In the genomic region with DNA sequence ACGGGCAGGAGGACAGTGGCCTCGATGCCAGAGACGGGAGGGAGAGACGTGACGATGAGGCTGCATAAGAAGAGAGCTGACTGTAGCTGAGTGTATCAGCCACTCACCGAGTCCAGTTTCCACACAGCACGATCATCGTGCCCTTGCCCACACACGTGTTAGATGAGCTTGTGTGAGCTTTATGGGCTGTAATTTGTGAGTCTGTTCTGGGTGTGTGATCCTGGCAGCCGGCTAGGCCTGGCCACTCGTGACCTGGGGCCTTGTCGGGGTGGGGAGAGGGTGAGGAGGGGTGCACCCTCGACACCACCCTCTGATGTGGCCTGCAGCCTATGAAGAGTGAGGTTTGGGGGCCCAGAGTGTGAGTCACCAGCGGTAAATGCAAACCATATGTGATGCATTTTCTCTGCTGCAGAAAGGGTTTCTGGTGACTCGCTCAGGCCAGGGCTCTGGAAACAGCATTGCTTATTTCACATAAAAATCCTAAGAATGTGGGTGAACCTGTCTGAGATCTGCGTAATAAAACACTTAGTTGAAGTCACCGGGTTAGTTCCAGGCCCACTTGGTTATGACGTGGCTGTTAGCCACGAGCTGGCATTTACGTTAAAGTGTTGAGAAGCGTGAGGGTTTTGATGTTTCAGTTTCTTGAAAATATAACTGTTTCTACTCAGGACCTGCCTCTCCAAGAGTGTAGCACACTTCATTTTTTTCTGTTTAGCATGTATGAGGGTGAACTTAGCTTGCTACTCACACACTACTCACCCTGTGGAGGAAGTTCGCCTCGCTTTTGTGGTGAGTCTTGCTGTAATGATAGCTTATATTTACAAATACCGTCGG, we compare ENCODE assay signal across 8 cellular contexts. TPM values are rescaled to one million over a fixed set of nuclear protein-coding genes. Genes with fewer than 3 reads are reported as not detected.
A peak's percentile ranks its signal among the peaks of the same experiment; 100 is the strongest.
DNase-seq lines count a peak whose midpoint lies in the region; ATAC-seq and TF ChIP-seq lines count a peak whose summit lies in the region.

No MANE protein-coding gene starts in this region.

- POLR2A ChIA-PET in naive thymus-derived CD8-positive, alpha-beta T cell (lab: Charles Lee) = interaction anchor here (1.4 kb wide), 1 partner anchor 32 kb away, joined by 8 read pairs; no protein-coding TSS in a partner anchor

- H3K4me3 ChIP-seq in tibial nerve (peak overlapping the region in 1 of 4 donors; percentile 96), WERI-Rb-1 (ENCODE audit: low read depth, low read length) (no peak overlapping the region)

- no peak for TF ChIP-seq CTCF in tibial nerve (IDR thresholded peaks at IDR 0.05)
- TF ChIP-seq CTCF in WERI-Rb-1 (IDR thresholded peaks at IDR 0.05; ENCODE audit: low read depth, low read length) = no peak

- H3K9me3 ChIP-seq in tibial nerve (no peaks in the 10 kb centered on the region), WERI-Rb-1 (ENCODE audit: severe bottlenecking) (peaks cover 4% of the 10 kb centered on the region)

- H3K4me1 Mint-ChIP-seq in naive thymus-derived CD8-positive, alpha-beta T cell = peaks cover 5 to 52% (median 26%) of the 10 kb centered on the region in 4 donors

- peak overlapping the region; percentile 31 to 94 (median 79) for H3K27ac Mint-ChIP-seq in naive thymus-derived CD8-positive, alpha-beta T cell

- WGBS in tibial nerve, 2 donors = 23 to 24% methylated on average over 24 to 25 of the region's 25 CpGs

- TF ChIP-seq EP300 in tibial nerve (IDR thresholded peaks at IDR 0.05) = peak in 1 of 2 donors; percentile 70

- peaks cover 0 to 6% (median 0%) of the 10 kb centered on the region in 5 donors for H3K27me3 Mint-ChIP-seq in naive thymus-derived CD8-positive, alpha-beta T cell

- peaks cover 0 to 78% (median 67%) of the 10 kb centered on the region in 4 donors for H3K4me1 ChIP-seq in tibial nerve

- no peaks in the 10 kb centered on the region for H3K9me3 Mint-ChIP-seq in naive thymus-derived CD8-positive, alpha-beta T cell

- ATAC-seq in naive thymus-derived CD8-positive, alpha-beta T cell = peak; percentile 46 to 67
- ATAC-seq in GM19023 (IDR thresholded peaks at IDR 0.05; ENCODE audit: unreplicated experiment) = no peak

- peak overlapping the region; percentile 26 to 87 (median 62) for H3K4me3 Mint-ChIP-seq in naive thymus-derived CD8-positive, alpha-beta T cell

- DNase-seq in HPDE6-E6E7 (ENCODE audit: extremely low spot score) = peak; percentile 56
- DNase-seq in activated CD4-positive, alpha-beta T cell treated with anti-CD3 and anti-CD28 coated beads for 4 hours = peak; percentile 39 to 41
- DNase-seq in effector CD4-positive, alpha-beta T cell = peak; percentile 47
- peak in 7 of 10 donors; percentile 36 to 65 (median 47) for DNase-seq in naive thymus-derived CD8-positive, alpha-beta T cell
- DNase-seq in tibial nerve (ENCODE audit: low spot score in 2 of 2) = no peak
- no peak for DNase-seq in activated CD4-positive, CD25-positive, alpha-beta regulatory T cell (lab: John Stamatoyannopoulos, UW)
- no peak for DNase-seq in WERI-Rb-1

- H3K27ac ChIP-seq in tibial nerve = peak overlapping the region; percentile 44 to 97 (median 95)
- no peak overlapping the region for H3K27ac ChIP-seq in WERI-Rb-1

- H3K27me3 ChIP-seq in tibial nerve (no peaks in the 10 kb centered on the region), WERI-Rb-1 (ENCODE audit: insufficient read depth, low read depth, severe bottlenecking) (peaks cover 23% of the 10 kb centered on the region)

- no peaks in the 10 kb centered on the region for H3K36me3 Mint-ChIP-seq in naive thymus-derived CD8-positive, alpha-beta T cell

- TF ChIP-seq POLR2A in tibial nerve (IDR thresholded peaks at IDR 0.05) = no peak

- peaks cover 0 to 42% (median 0%) of the 10 kb centered on the region in 3 donors for H3K36me3 ChIP-seq in tibial nerve
- H3K36me3 ChIP-seq in WERI-Rb-1 = no peaks in the 10 kb centered on the region

RNA-seq across cellular contexts. Expression of a gene that starts 4.2 kb away (rescaled TPM):
- total RNA-seq in naive thymus-derived CD8-positive, alpha-beta T cell = 1 to 10 TPM; 4.1 to 4.6 TPM
- 1 to 10 TPM in 2 of 3 donors, under 1 TPM in 1; 0.42 to 4.8 (median 1.3) TPM for polyA plus RNA-seq in naive thymus-derived CD8-positive, alpha-beta T cell
- total RNA-seq in tibial nerve = 100 to 1,000 TPM; 112 to 162 (median 147) TPM

Comparison
In these comparisons a context has a peak if more than half of its experiments do, and no peak if none do; other contexts are left out.
1. DNase-seq: peak in HPDE6-E6E7 (single experiment), activated CD4-positive, alpha-beta T cell treated with anti-CD3 and anti-CD28 coated beads for 4 hours (2 of 2), effector CD4-positive, alpha-beta T cell (single experiment) and naive thymus-derived CD8-positive, alpha-beta T cell (7 of 10); none in tibial nerve (0 of 2), activated CD4-positive, CD25-positive, alpha-beta regulatory T cell (0 of 4) and WERI-Rb-1 (single experiment).
2. RNA of a gene that starts 4.2 kb away (total RNA-seq): 112 to 162 TPM in tibial nerve; 4.1 to 4.6 TPM in naive thymus-derived CD8-positive, alpha-beta T cell; every median in the first group is over 10 times any median in the second.